19 cellular contexts compared by ENCODE assay signal in genomic region chr4:107255114-107255513, GRCh38.
"Had no signal": no experiment of that assay in that cellular context is flagged by ENCODE, and none has a peak within 500 bp of the region (broad histone marks: within the 10 kb centered on the region; RNA-seq: fewer than 3 reads in every experiment).

No MANE protein-coding gene starts in this region.

- H3K9me3 Mint-ChIP-seq: activated T-cell treated with anti-CD3 and anti-CD28 coated beads, Interleukin-2, amount 50 U/mL, for 24 hours; activated T-helper 17 cell treated with anti-CD3 and anti-CD28 coated beads, Interleukin-2, amount 50 U/mL, for 72 hours; endodermal cell; naive thymus-derived CD4-positive, alpha-beta T cell; neural progenitor cell had no signal

- H3K36me3 ChIP-seq: adrenal gland, cardiac muscle cell, lower lobe of right lung, neural progenitor cell, spleen, tibial artery had no signal

- H3K4me3 ChIP-seq: adrenal gland, cardiac muscle cell, lower lobe of right lung, neural progenitor cell, spleen, tibial artery had no signal

- H3K9ac ChIP-seq: neural progenitor cell had no signal

- H3K9me3 ChIP-seq: adrenal gland, lower lobe of right lung, spleen, tibial artery had no signal

- H3K27ac Mint-ChIP-seq: activated naive CD8-positive, alpha-beta T cell; activated T-cell treated with anti-CD3 and anti-CD28 coated beads, Interleukin-2, amount 50 U/mL, for 24 hours; activated T-helper 17 cell treated with anti-CD3 and anti-CD28 coated beads, Interleukin-2, amount 50 U/mL, for 72 hours; endodermal cell; naive thymus-derived CD4-positive, alpha-beta T cell; neural progenitor cell had no signal

- H3K4me1 ChIP-seq: lower lobe of right lung, neural progenitor cell, spleen, tibial artery had no signal

- H3K4me3 Mint-ChIP-seq: activated naive CD8-positive, alpha-beta T cell; activated T-cell treated with anti-CD3 and anti-CD28 coated beads, Interleukin-2, amount 50 U/mL, for 24 hours; activated T-helper 17 cell treated with anti-CD3 and anti-CD28 coated beads, Interleukin-2, amount 50 U/mL, for 72 hours; endodermal cell; naive thymus-derived CD4-positive, alpha-beta T cell; neural progenitor cell had no signal

- H3K4me1 Mint-ChIP-seq: activated T-helper 17 cell treated with anti-CD3 and anti-CD28 coated beads, Interleukin-2, amount 50 U/mL, for 72 hours; endodermal cell; naive thymus-derived CD4-positive, alpha-beta T cell had no signal

- H3K27me3 Mint-ChIP-seq: activated T-cell treated with anti-CD3 and anti-CD28 coated beads, Interleukin-2, amount 50 U/mL, for 24 hours had no signal

- H3K27me3 ChIP-seq: adrenal gland, cardiac muscle cell, neural progenitor cell, spleen, tibial artery had no signal

- H3K36me3 Mint-ChIP-seq: activated naive CD8-positive, alpha-beta T cell; naive thymus-derived CD4-positive, alpha-beta T cell; neural progenitor cell had no signal

- DNase-seq: activated CD8-positive, alpha-beta memory T cell treated with anti-CD3 and anti-CD28 coated beads for 24 hours; activated CD8-positive, alpha-beta memory T cell treated with anti-CD3 and anti-CD28 coated beads, Interleukin-2, amount 50 U/mL, for 4 hours; activated T-cell treated with anti-CD3 and anti-CD28 coated beads, Interleukin-2, amount 50 U/mL, for 24 hours; adrenal gland; cortex of kidney; endodermal cell; lower lobe of right lung; naive thymus-derived CD4-positive, alpha-beta T cell; spleen; stimulated activated CD4-positive, alpha-beta T cell treated with anti-CD3 and anti-CD28 coated beads, Interleukin-4, amount 100 ng/mL, for 24 hours; stimulated activated naive CD8-positive, alpha-beta T cell treated with anti-CD3 and anti-CD28 coated beads, Interleukin-15, Interleukin-2, amounts not matched to agents 100 U/mL and 50 U/mL, for 24 hours; T-helper 9 cell; tibial artery had no signal

- ATAC-seq: activated T-helper 17 cell treated with anti-CD3 and anti-CD28 coated beads, Interleukin-2, amount 50 U/mL, for 72 hours; left lobe of liver; lower lobe of right lung; naive thymus-derived CD4-positive, alpha-beta T cell; sciatic nerve; stimulated activated naive CD8-positive, alpha-beta T cell treated with anti-CD3 and anti-CD28 coated beads, Interleukin-15, Interleukin-2, amounts not matched to agents 100 U/mL and 50 U/mL, for 24 hours had no signal

- H2AFZ ChIP-seq: neural progenitor cell had no signal

- H3K4me2 ChIP-seq: neural progenitor cell had no signal

- H3K27ac ChIP-seq: adrenal gland, cardiac muscle cell, lower lobe of right lung, neural progenitor cell, spleen, tibial artery had no signal
